In the genomic region with DNA sequence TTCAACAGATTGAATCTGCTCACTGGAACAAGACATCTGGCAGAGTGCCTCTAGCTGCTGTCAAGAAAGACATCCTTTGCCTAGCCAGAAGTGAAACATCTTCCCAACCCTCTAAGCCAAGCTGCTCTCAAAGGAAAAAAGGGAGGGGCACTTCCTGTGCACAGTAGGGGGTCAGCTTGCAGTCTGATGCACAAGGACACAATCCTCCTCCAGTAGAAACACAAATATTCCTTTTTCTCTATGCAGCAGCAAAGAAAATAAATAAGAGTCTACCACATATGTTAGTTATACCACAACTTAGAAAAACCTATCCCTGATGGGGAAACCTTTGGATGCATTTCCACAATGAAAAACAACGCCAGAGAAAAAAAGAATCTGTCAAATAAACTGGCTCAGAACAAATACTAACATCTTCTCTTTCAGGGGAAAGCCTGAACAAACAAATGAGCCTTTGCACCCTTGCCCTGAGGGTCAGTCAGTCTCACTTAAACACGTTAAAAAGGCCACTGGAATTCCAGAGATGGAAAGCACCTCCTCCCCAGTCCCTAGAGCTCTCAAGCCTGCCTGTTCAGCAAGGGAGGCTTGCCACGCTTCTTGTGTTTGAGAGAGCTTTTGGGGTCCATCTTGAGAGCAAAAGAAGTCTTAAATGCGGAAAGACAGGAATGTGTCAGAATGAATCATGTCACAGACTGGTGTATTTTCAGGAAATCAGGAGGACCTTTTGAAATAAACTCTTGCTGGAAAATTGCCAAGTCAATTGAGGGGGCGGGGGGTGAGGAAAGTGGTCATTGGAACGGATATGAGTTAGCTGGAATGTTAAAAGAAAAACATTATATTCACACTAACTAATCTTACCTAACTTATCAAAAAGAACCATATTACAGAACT, we compare ENCODE assay signal across 8 cellular contexts. TPM values are rescaled to one million over a fixed set of nuclear protein-coding genes. Genes with fewer than 3 reads are reported as not detected.
DNase-seq lines count a peak whose midpoint lies in the region; ATAC-seq and TF ChIP-seq lines count a peak whose summit lies in the region.

No MANE protein-coding gene starts in this region.

- TF ChIP-seq CTCF in fibroblast of mammary gland (conservative IDR thresholded peaks at IDR 0.05; ENCODE audit: control insufficient read depth, insufficient read depth, low read depth, low read length): no peak
- TF ChIP-seq CTCF in osteoblast (IDR thresholded peaks at IDR 0.05; ENCODE audit: extremely low read depth, low read depth, low read length): no peak
- TF ChIP-seq CTCF in CD8-positive, alpha-beta T cell (IDR thresholded peaks at IDR 0.05): no peak

- no peaks in the 10 kb centered on the region for H3K36me3 Mint-ChIP-seq in CD8-positive, alpha-beta T cell

- peaks cover 36% of the 10 kb centered on the region for H3K79me2 ChIP-seq in osteoblast (ENCODE audit: insufficient read depth, low read length)

- H4K20me1 ChIP-seq in osteoblast (ENCODE audit: insufficient read depth, low read length): no peaks in the 10 kb centered on the region

- ATAC-seq in GM21423 (IDR thresholded peaks at IDR 0.05; ENCODE audit: unreplicated experiment) (no peak), GM19395 (IDR thresholded peaks at IDR 0.05; ENCODE audit: unreplicated experiment) (no peak)
- no peak for ATAC-seq in CD8-positive, alpha-beta T cell

- H3K4me3 ChIP-seq in fibroblast of mammary gland (ENCODE audit: control insufficient read depth, low read depth, low read length) (no peak overlapping the region), osteoblast (ENCODE audit: insufficient read depth, low read length) (peak overlapping the region; percentile 15)
- H3K4me3 ChIP-seq in CD8-positive, alpha-beta T cell (ENCODE audit: low read depth, low read length): no peak overlapping the region

- H3K9me3 ChIP-seq in osteoblast (ENCODE audit: low read depth, low read length): no peaks in the 10 kb centered on the region
- no peaks in the 10 kb centered on the region for H3K9me3 ChIP-seq in CD8-positive, alpha-beta T cell (ENCODE audit: low read length)

- peaks cover 61% of the 10 kb centered on the region for H3K36me3 ChIP-seq in osteoblast (ENCODE audit: insufficient read depth, low read length)
- no peaks in the 10 kb centered on the region for H3K36me3 ChIP-seq in CD8-positive, alpha-beta T cell (ENCODE audit: insufficient read depth, low read length)

- intact Hi-C loops in CD8-positive, alpha-beta T cell (cut with DNase I, micrococcal nuclease): no loop called here

- POLR2A ChIA-PET in CD8-positive, alpha-beta T cell (lab: Charles Lee): no interaction called here

- DNase-seq in EL (peak; percentile 89), fibroblast of mammary gland (ENCODE audit: low read depth) (peak; percentile 90), osteoblast (ENCODE audit: insufficient read length, low spot score, missing footprints) (peak; percentile 81)
- DNase-seq in stimulated activated CD4-positive, alpha-beta T cell treated with anti-CD3 and anti-CD28 coated beads, Interleukin-1b, Interleukin-23, amount 100 ng/mL, for 48 hours: no peak
- DNase-seq in CD8-positive, alpha-beta T cell: no peak

- no peaks in the 10 kb centered on the region for H3K27me3 ChIP-seq in osteoblast (ENCODE audit: insufficient read depth, low read length)
- H3K27me3 ChIP-seq in CD8-positive, alpha-beta T cell (ENCODE audit: insufficient read depth, low read length): no peaks in the 10 kb centered on the region

- peaks cover 33% of the 10 kb centered on the region for H3K27me3 Mint-ChIP-seq in CD8-positive, alpha-beta T cell (ENCODE audit: low read depth)

- no peak overlapping the region for H2AFZ ChIP-seq in osteoblast (ENCODE audit: low read length)

- peaks cover 70% of the 10 kb centered on the region for H3K4me1 ChIP-seq in osteoblast (ENCODE audit: insufficient read depth, low read length)
- no peaks in the 10 kb centered on the region for H3K4me1 ChIP-seq in CD8-positive, alpha-beta T cell (ENCODE audit: insufficient read depth, low read length)

- no peak overlapping the region for H3K4me3 Mint-ChIP-seq in CD8-positive, alpha-beta T cell

- H3K27ac ChIP-seq in osteoblast (ENCODE audit: low read depth, low read length): peak overlapping the region; percentile 73
- no peak overlapping the region for H3K27ac ChIP-seq in CD8-positive, alpha-beta T cell (ENCODE audit: low read depth, low read length)

- H3K9me3 Mint-ChIP-seq in CD8-positive, alpha-beta T cell: no peaks in the 10 kb centered on the region

- H3K4me1 Mint-ChIP-seq in CD8-positive, alpha-beta T cell (ENCODE audit: low read depth): no peaks in the 10 kb centered on the region

- H3K27ac Mint-ChIP-seq in CD8-positive, alpha-beta T cell: no peak overlapping the region

- CTCF ChIA-PET in CD8-positive, alpha-beta T cell (lab: Charles Lee): no interaction called here

- H3K4me2 ChIP-seq in osteoblast (ENCODE audit: insufficient read depth, low read length): peak overlapping the region; percentile 53

TF ChIP-seq in PFSK-1, 5 proteins besides CTCF, POLR2A, EP300 and RAD21:
- no peak for TF ChIP-seq FOXP2 (optimal IDR thresholded peaks at IDR 0.05; ENCODE audit: borderline replicate concordance, extremely low read depth, extremely low read length, insufficient read depth)
- TF ChIP-seq, protein P1, sequence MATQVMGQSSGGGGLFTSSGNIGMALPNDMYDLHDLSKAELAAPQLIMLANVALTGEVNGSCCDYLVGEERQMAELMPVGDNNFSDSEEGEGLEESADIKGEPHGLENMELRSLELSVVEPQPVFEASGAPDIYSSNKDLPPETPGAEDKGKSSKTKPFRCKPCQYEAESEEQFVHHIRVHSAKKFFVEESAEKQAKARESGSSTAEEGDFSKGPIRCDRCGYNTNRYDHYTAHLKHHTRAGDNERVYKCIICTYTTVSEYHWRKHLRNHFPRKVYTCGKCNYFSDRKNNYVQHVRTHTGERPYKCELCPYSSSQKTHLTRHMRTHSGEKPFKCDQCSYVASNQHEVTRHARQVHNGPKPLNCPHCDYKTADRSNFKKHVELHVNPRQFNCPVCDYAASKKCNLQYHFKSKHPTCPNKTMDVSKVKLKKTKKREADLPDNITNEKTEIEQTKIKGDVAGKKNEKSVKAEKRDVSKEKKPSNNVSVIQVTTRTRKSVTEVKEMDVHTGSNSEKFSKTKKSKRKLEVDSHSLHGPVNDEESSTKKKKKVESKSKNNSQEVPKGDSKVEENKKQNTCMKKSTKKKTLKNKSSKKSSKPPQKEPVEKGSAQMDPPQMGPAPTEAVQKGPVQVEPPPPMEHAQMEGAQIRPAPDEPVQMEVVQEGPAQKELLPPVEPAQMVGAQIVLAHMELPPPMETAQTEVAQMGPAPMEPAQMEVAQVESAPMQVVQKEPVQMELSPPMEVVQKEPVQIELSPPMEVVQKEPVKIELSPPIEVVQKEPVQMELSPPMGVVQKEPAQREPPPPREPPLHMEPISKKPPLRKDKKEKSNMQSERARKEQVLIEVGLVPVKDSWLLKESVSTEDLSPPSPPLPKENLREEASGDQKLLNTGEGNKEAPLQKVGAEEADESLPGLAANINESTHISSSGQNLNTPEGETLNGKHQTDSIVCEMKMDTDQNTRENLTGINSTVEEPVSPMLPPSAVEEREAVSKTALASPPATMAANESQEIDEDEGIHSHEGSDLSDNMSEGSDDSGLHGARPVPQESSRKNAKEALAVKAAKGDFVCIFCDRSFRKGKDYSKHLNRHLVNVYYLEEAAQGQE (IDR thresholded peaks at IDR 0.05; ENCODE audit: insufficient read depth in 1 of 2, low read depth in 2 of 2, low read length in 2 of 2): no peak
- no peak for TF ChIP-seq POLR2AphosphoS5 (IDR thresholded peaks at IDR 0.05; ENCODE audit: low read depth, low read length)
- TF ChIP-seq SIN3A (IDR thresholded peaks at IDR 0.05; ENCODE audit: borderline replicate concordance, insufficient read depth, low read length): no peak
- TF ChIP-seq TAF1 (IDR thresholded peaks at IDR 0.05; ENCODE audit: borderline replicate concordance, insufficient read depth, low read length): 0 out of 2 replicates have a peak, but pooled peaks have one; percentile 33

RNA-seq across cellular contexts. Expression of a gene that starts 7.5 kb away (rescaled TPM):
- 155 TPM for polyA plus RNA-seq in PFSK-1 (2012; ENCODE audit: insufficient read length, low read depth)
- total RNA-seq in osteoblast: 410 and 488 TPM in 2 replicates
- total RNA-seq in CD8-positive, alpha-beta T cell: not detected

Comparison
In these comparisons a context has a peak if more than half of its experiments do, and no peak if none do; other contexts are left out.
1. DNase-seq: peak in EL (single experiment), fibroblast of mammary gland (single experiment) and osteoblast (single experiment); none in stimulated activated CD4-positive, alpha-beta T cell treated with anti-CD3 and anti-CD28 coated beads, Interleukin-1b, Interleukin-23, amount 100 ng/mL, for 48 hours (single experiment) and CD8-positive, alpha-beta T cell (0 of 7).
2. RNA of a gene that starts 7.5 kb away (total RNA-seq): 410 to 488 TPM in osteoblast; not detected in CD8-positive, alpha-beta T cell; every median in the first group is over 100 times any median in the second.